8 cellular contexts compared by ENCODE assay signal in genomic region chr20:37990571-37991151, GRCh38. TPM values are rescaled to one million over a fixed set of nuclear protein-coding genes. Genes with fewer than 3 reads are reported as not detected.
A peak's percentile ranks its signal among the peaks of the same experiment; 100 is the strongest.
DNase-seq lines count a peak whose midpoint lies in the region; ATAC-seq and TF ChIP-seq lines count a peak whose summit lies in the region.

No MANE protein-coding gene starts in this region.

- peak overlapping the region; percentile 80 for H3K27ac Mint-ChIP-seq in T-helper 2 cell treated with Interferon-gamma antibody and Interleukin-4, amounts not matched to agents 5 μg/mL and 100 μg/mL, for 36 hours
- peak overlapping the region; percentile 80 for H3K27ac Mint-ChIP-seq in type B pancreatic cell

- peaks cover 40% of the 10 kb centered on the region for H3K36me3 Mint-ChIP-seq in T-helper 2 cell treated with Interferon-gamma antibody and Interleukin-4, amounts not matched to agents 5 μg/mL and 100 μg/mL, for 36 hours (ENCODE audit: low read depth)
- H3K36me3 Mint-ChIP-seq in type B pancreatic cell: peaks cover 18% of the 10 kb centered on the region

- H3K9ac ChIP-seq in mammary epithelial cell (ENCODE audit: insufficient read depth, low read length): peak overlapping the region; percentile 20

- H3K27ac ChIP-seq in mammary epithelial cell (ENCODE audit: insufficient read depth, low read depth, low read length): peak overlapping the region; percentile 76

- H3K4me3 Mint-ChIP-seq in T-helper 2 cell treated with Interferon-gamma antibody and Interleukin-4, amounts not matched to agents 5 μg/mL and 100 μg/mL, for 36 hours: peak overlapping the region; percentile 71
- H3K4me3 Mint-ChIP-seq in type B pancreatic cell: no peak overlapping the region

- H4K20me1 ChIP-seq in mammary epithelial cell (ENCODE audit: insufficient read depth, low read length): no peaks in the 10 kb centered on the region

- H3K4me1 ChIP-seq in mammary epithelial cell (ENCODE audit: insufficient read depth, low read length) (peaks cover 58% of the 10 kb centered on the region), mucosa of descending colon (ENCODE audit: low read depth) (peaks cover 30% of the 10 kb centered on the region)

- DNase-seq in COLO668 (lab: John Stamatoyannopoulos, UW; ENCODE audit: unreplicated experiment) (peak; percentile 81), mammary epithelial cell (peak; percentile 91), mucosa of descending colon (peak; percentile 58 to 75 (median 59)), type B pancreatic cell (ENCODE audit: extremely low spot score, unreplicated experiment) (no peak), NCI-H2081 treated with DMSO at 0.1 percent for 48 hours (lab: John Stamatoyannopoulos, UW) (no peak)
- DNase-seq in T-helper 2 cell treated with Interferon-gamma antibody and Interleukin-4, amounts not matched to agents 5 μg/mL and 100 μg/mL, for 36 hours (ENCODE audit: low spot score): peak; percentile 85

- peak; percentile 97 for ATAC-seq in GM19452 (IDR thresholded peaks at IDR 0.05; ENCODE audit: unreplicated experiment)
- ATAC-seq in HG03520 (IDR thresholded peaks at IDR 0.05; ENCODE audit: unreplicated experiment): peak; percentile 86
- peak; percentile 77 for ATAC-seq in mucosa of descending colon

- no peaks in the 10 kb centered on the region for H3K79me2 ChIP-seq in mammary epithelial cell (ENCODE audit: insufficient read depth, low read length)

- no peak overlapping the region for H3K4me3 ChIP-seq in mammary epithelial cell (replicated peaks in 1 of 3; ENCODE audit: insufficient read depth in 1 of 3, low read depth in 2 of 3, low read length in 3 of 3)
- H3K4me3 ChIP-seq in mucosa of descending colon: no peak overlapping the region

- H3K4me2 ChIP-seq in mammary epithelial cell (ENCODE audit: insufficient read depth, low read depth, low read length): peak overlapping the region; percentile 4

- no peaks in the 10 kb centered on the region for H3K27me3 Mint-ChIP-seq in T-helper 2 cell treated with Interferon-gamma antibody and Interleukin-4, amounts not matched to agents 5 μg/mL and 100 μg/mL, for 36 hours (ENCODE audit: low read depth)
- no peaks in the 10 kb centered on the region for H3K27me3 Mint-ChIP-seq in type B pancreatic cell

- WGBS in mammary epithelial cell (ENCODE audit: low coverage, missing lambda C conversion rate): 19% methylated on average over 10 of the region's 10 CpGs

- H3K4me1 Mint-ChIP-seq in T-helper 2 cell treated with Interferon-gamma antibody and Interleukin-4, amounts not matched to agents 5 μg/mL and 100 μg/mL, for 36 hours (ENCODE audit: low read depth): peaks cover 27% of the 10 kb centered on the region
- H3K4me1 Mint-ChIP-seq in type B pancreatic cell (ENCODE audit: unreplicated experiment): peaks cover 61% of the 10 kb centered on the region

- H3K9me3 ChIP-seq in mammary epithelial cell (replicated peaks; ENCODE audit: insufficient read depth, low read length): no peaks in the 10 kb centered on the region
- no peaks in the 10 kb centered on the region for H3K9me3 ChIP-seq in mucosa of descending colon

- TF ChIP-seq CTCF in mammary epithelial cell (conservative IDR thresholded peaks at IDR 0.05 in 1 of 2, IDR thresholded peaks at IDR 0.05 in 1 of 2; ENCODE audit: extremely low read depth in 1 of 2, insufficient read depth in 1 of 2, low read depth in 1 of 2, low read length in 2 of 2) (no peak), mucosa of descending colon (IDR thresholded peaks at IDR 0.05) (no peak), type B pancreatic cell (conservative IDR thresholded peaks at IDR 0.05) (no peak)

- intact Hi-C loops in mammary epithelial cell (cut with micrococcal nuclease): loop anchor here (5.0 kb wide), 1 partner anchor 232 kb away; no protein-coding TSS in a partner anchor
- intact Hi-C loops in mucosa of descending colon (cut with DNase I, micrococcal nuclease): loop anchor here in 1 of 2 donors (10.0 kb wide), 1 partner anchor 426 kb away; no protein-coding TSS in a partner anchor

- in situ Hi-C loops in mammary epithelial cell (cut with MboI; ENCODE audit: low sequenced_read_pairs in 2 of 2): loop anchor here (10.0 kb wide), 2 partner anchors 416 to 426 kb away; no protein-coding TSS in a partner anchor

- CTCF ChIA-PET in mammary epithelial cell (lab: Charles Lee; ENCODE audit: low non-redundant PET): no interaction called here

- dilution Hi-C loops in mammary epithelial cell (cut with HindIII; ENCODE audit: low sequenced_read_pairs): no loop called here

- H3K36me3 ChIP-seq in mammary epithelial cell (ENCODE audit: insufficient read depth, low read length): peaks cover 2% of the 10 kb centered on the region
- H3K36me3 ChIP-seq in mucosa of descending colon (ENCODE audit: low read depth): no peaks in the 10 kb centered on the region

- H3K9me3 Mint-ChIP-seq in T-helper 2 cell treated with Interferon-gamma antibody and Interleukin-4, amounts not matched to agents 5 μg/mL and 100 μg/mL, for 36 hours: no peaks in the 10 kb centered on the region
- H3K9me3 Mint-ChIP-seq in type B pancreatic cell: no peaks in the 10 kb centered on the region

- no peak overlapping the region for H2AFZ ChIP-seq in mammary epithelial cell (ENCODE audit: low read depth, low read length)

- H3K27me3 ChIP-seq in mammary epithelial cell (ENCODE audit: insufficient read depth, low read length): no peaks in the 10 kb centered on the region

- BruUV-seq in mammary epithelial cell (replicated peaks; lab: Mats Ljungman, UMichigan): no TSS peak

RNA-seq across cellular contexts. Expression of gene TTI1, which starts 42.6 kb away (rescaled TPM):
- total RNA-seq in mammary epithelial cell (10 to 100 TPM; 18.0 to 24.3 TPM), mucosa of descending colon (10 to 100 TPM; 13.4 to 16.4 (median 14.0) TPM), type B pancreatic cell (ENCODE audit: low replicate concordance) (25.1 and 43.8 TPM in 2 replicates)
- polyA plus RNA-seq in mammary epithelial cell: 20.4 TPM
- polyA minus RNA-seq in mammary epithelial cell: 25.5 TPM

RNA-seq across cellular contexts. Expression of gene RPRD1B, which starts 42.9 kb away (rescaled TPM):
- total RNA-seq in mammary epithelial cell: 10 to 100 TPM; 18.3 to 32.7 TPM
- polyA plus RNA-seq in mammary epithelial cell: 17.0 TPM
- 25.0 TPM for polyA minus RNA-seq in mammary epithelial cell
- total RNA-seq in mucosa of descending colon: 10 to 100 TPM; 28.2 to 36.3 (median 32.9) TPM
- total RNA-seq in type B pancreatic cell (ENCODE audit: low replicate concordance): 29.7 and 41.9 TPM in 2 replicates

Comparison
In these comparisons a context has a peak if more than half of its experiments do, and no peak if none do; other contexts are left out.
1. DNase-seq: peak in COLO668 (single experiment), T-helper 2 cell treated with Interferon-gamma antibody and Interleukin-4, amounts not matched to agents 5 μg/mL and 100 μg/mL, for 36 hours (single experiment), mammary epithelial cell (single experiment) and mucosa of descending colon (3 of 3); none in type B pancreatic cell (single experiment) and NCI-H2081 treated with DMSO at 0.1 percent for 48 hours (single experiment).
2. Peak in every context shown above with its lines, with median percentiles within 50 percentile points of each other: ATAC-seq.